Comparison of ENCODE assay signal across 1 cellular context in the genomic region with DNA sequence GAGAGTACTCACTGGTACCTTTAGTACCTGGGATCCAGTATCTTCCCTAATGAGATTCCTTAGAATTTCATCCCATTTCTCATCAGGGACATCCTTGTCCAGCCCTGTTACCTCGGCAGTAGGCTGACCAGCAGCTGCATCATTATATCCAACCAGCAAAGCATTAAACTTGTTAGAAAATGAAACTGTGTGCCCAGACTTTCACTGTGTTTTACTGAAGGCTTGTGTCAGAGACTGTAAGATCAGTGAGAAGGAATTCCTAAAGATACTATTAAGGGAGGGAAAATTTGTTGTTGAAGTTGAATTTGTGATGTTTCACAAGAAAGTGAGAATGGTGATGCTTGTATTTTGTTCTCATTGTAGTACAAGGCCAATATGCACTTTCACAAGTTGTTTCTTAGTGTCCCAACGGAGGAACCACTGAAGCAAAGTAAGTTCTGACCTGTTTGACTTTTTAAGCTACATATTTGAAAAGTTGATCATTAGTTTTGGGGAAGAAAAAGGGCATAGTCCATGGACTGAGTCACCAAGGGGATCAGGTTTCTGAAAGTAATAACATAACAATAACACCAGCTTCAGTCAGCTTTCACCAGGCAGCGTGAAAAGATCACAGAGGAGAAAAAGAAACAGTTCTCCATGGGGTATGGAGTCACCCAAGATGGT.
A peak's percentile ranks its signal among the peaks of the same experiment; 100 is the strongest.
TF ChIP-seq lines count a peak whose summit lies in the region.

No MANE protein-coding gene starts in this region.

TF ChIP-seq in HepG2, 621 proteins besides CTCF, POLR2A, EP300 and RAD21 (continued from another document and continues in another):
- TF ChIP-seq, protein P1, sequence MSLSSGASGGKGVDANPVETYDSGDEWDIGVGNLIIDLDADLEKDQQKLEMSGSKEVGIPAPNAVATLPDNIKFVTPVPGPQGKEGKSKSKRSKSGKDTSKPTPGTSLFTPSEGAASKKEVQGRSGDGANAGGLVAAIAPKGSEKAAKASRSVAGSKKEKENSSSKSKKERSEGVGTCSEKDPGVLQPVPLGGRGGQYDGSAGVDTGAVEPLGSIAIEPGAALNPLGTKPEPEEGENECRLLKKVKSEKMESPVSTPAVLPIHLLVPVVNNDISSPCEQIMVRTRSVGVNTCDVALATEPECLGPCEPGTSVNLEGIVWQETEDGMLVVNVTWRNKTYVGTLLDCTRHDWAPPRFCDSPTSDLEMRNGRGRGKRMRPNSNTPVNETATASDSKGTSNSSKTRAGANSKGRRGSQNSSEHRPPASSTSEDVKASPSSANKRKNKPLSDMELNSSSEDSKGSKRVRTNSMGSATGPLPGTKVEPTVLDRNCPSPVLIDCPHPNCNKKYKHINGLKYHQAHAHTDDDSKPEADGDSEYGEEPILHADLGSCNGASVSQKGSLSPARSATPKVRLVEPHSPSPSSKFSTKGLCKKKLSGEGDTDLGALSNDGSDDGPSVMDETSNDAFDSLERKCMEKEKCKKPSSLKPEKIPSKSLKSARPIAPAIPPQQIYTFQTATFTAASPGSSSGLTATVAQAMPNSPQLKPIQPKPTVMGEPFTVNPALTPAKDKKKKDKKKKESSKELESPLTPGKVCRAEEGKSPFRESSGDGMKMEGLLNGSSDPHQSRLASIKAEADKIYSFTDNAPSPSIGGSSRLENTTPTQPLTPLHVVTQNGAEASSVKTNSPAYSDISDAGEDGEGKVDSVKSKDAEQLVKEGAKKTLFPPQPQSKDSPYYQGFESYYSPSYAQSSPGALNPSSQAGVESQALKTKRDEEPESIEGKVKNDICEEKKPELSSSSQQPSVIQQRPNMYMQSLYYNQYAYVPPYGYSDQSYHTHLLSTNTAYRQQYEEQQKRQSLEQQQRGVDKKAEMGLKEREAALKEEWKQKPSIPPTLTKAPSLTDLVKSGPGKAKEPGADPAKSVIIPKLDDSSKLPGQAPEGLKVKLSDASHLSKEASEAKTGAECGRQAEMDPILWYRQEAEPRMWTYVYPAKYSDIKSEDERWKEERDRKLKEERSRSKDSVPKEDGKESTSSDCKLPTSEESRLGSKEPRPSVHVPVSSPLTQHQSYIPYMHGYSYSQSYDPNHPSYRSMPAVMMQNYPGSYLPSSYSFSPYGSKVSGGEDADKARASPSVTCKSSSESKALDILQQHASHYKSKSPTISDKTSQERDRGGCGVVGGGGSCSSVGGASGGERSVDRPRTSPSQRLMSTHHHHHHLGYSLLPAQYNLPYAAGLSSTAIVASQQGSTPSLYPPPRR (CRISPR knock-in tag; IDR thresholded peaks at IDR 0.05; ENCODE audit: borderline replicate concordance): no peak
- TF ChIP-seq ATF7 (IDR thresholded peaks at IDR 0.05) (0 out of 2 replicates have a peak, but pooled peaks have one; percentile 1), ATF7 (CRISPR knock-in tag; IDR thresholded peaks at IDR 0.05) (no peak), ZKSCAN5 (CRISPR knock-in tag; IDR thresholded peaks at IDR 0.05) (no peak), GABPB1 (CRISPR knock-in tag; IDR thresholded peaks at IDR 0.05) (no peak), HMGA1 (CRISPR knock-in tag; conservative IDR thresholded peaks at IDR 0.05) (no peak), ZNF382 (CRISPR knock-in tag; IDR thresholded peaks at IDR 0.05; ENCODE audit: borderline replicate concordance) (no peak), ZNF556 (CRISPR knock-in tag; IDR thresholded peaks at IDR 0.05; ENCODE audit: borderline replicate concordance) (no peak; the same call in 1 of the 2 replicates), ZFP36L1 (CRISPR knock-in tag; IDR thresholded peaks at IDR 0.05) (no peak), RORA (CRISPR knock-in tag; IDR thresholded peaks at IDR 0.05) (no peak), ZBTB3 (CRISPR knock-in tag; IDR thresholded peaks at IDR 0.05; ENCODE audit: borderline replicate concordance, low read depth) (no peak), ZNF549 (CRISPR knock-in tag; IDR thresholded peaks at IDR 0.05) (no peak), ZNF841 (CRISPR knock-in tag; IDR thresholded peaks at IDR 0.05; ENCODE audit: borderline replicate concordance) (no peak), NCOA2 (CRISPR knock-in tag; IDR thresholded peaks at IDR 0.05) (0 out of 2 replicates have a peak, but pooled peaks have one; percentile 19), ZFYVE20 (CRISPR knock-in tag; IDR thresholded peaks at IDR 0.05; ENCODE audit: borderline replicate concordance, low read depth) (no peak), HNF4G (IDR thresholded peaks at IDR 0.05; ENCODE audit: borderline replicate concordance, low read depth, low read length) (peak; percentile 34; the same call in 1 of the 2 replicates), HNF4G (CRISPR knock-in tag; IDR thresholded peaks at IDR 0.05; ENCODE audit: borderline replicate concordance, low read depth) (no peak), SOX5 (CRISPR knock-in tag; IDR thresholded peaks at IDR 0.05; ENCODE audit: borderline replicate concordance) (peak; percentile 54; the same call in 1 of the 2 replicates), ZNF772 (CRISPR knock-in tag; IDR thresholded peaks at IDR 0.05) (no peak), ZNF282 (IDR thresholded peaks at IDR 0.05; ENCODE audit: partially characterized antibody) (no peak), PRMT3 (CRISPR knock-in tag; IDR thresholded peaks at IDR 0.05; ENCODE audit: borderline replicate concordance, low read depth) (no peak), ZNF768 (CRISPR knock-in tag; IDR thresholded peaks at IDR 0.05) (no peak), IRF2 (CRISPR knock-in tag; IDR thresholded peaks at IDR 0.05) (peak; percentile 40; the same call in 1 of the 2 replicates), JUN (CRISPR knock-in tag; IDR thresholded peaks at IDR 0.05) (peak; percentile 80), ZNF83 (CRISPR knock-in tag; IDR thresholded peaks at IDR 0.05; ENCODE audit: borderline replicate concordance) (no peak), ZFP41 (CRISPR knock-in tag; IDR thresholded peaks at IDR 0.05; ENCODE audit: borderline replicate concordance) (no peak), NFE2 (CRISPR knock-in tag; IDR thresholded peaks at IDR 0.05) (no peak), NCOA5 (CRISPR knock-in tag; IDR thresholded peaks at IDR 0.05) (no peak), IKZF1 (IDR thresholded peaks at IDR 0.05) (no peak), REXO4 (CRISPR knock-in tag; IDR thresholded peaks at IDR 0.05; ENCODE audit: borderline replicate concordance) (no peak), SNRNP70 (IDR thresholded peaks at IDR 0.05; ENCODE audit: low read depth, low read length) (no peak), RARG (CRISPR knock-in tag; IDR thresholded peaks at IDR 0.05; ENCODE audit: low read depth) (no peak), ZNF564 (CRISPR knock-in tag; IDR thresholded peaks at IDR 0.05) (no peak), ZMAT3 (CRISPR knock-in tag; conservative IDR thresholded peaks at IDR 0.05) (no peak), KAT7 (CRISPR knock-in tag; IDR thresholded peaks at IDR 0.05; ENCODE audit: borderline replicate concordance) (no peak)
- TF ChIP-seq, protein P2, sequence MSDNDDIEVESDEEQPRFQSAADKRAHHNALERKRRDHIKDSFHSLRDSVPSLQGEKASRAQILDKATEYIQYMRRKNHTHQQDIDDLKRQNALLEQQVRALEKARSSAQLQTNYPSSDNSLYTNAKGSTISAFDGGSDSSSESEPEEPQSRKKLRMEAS (IDR thresholded peaks at IDR 0.05): 0 out of 2 replicates have a peak, but pooled peaks have one; percentile 20
- TF ChIP-seq, protein P3, sequence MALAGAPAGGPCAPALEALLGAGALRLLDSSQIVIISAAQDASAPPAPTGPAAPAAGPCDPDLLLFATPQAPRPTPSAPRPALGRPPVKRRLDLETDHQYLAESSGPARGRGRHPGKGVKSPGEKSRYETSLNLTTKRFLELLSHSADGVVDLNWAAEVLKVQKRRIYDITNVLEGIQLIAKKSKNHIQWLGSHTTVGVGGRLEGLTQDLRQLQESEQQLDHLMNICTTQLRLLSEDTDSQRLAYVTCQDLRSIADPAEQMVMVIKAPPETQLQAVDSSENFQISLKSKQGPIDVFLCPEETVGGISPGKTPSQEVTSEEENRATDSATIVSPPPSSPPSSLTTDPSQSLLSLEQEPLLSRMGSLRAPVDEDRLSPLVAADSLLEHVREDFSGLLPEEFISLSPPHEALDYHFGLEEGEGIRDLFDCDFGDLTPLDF (CRISPR knock-in tag; IDR thresholded peaks at IDR 0.05): no peak
- TF ChIP-seq, protein P4, sequence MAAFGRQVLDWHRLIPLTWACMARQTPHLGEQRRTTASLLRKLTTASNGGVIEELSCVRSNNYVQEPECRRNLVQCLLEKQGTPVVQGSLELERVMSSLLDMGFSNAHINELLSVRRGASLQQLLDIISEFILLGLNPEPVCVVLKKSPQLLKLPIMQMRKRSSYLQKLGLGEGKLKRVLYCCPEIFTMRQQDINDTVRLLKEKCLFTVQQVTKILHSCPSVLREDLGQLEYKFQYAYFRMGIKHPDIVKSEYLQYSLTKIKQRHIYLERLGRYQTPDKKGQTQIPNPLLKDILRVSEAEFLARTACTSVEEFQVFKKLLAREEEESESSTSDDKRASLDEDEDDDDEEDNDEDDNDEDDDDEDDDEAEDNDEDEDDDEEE (CRISPR knock-in tag; IDR thresholded peaks at IDR 0.05): no peak
- TF ChIP-seq, protein P5, sequence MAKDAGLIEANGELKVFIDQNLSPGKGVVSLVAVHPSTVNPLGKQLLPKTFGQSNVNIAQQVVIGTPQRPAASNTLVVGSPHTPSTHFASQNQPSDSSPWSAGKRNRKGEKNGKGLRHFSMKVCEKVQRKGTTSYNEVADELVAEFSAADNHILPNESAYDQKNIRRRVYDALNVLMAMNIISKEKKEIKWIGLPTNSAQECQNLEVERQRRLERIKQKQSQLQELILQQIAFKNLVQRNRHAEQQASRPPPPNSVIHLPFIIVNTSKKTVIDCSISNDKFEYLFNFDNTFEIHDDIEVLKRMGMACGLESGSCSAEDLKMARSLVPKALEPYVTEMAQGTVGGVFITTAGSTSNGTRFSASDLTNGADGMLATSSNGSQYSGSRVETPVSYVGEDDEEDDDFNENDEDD (CRISPR knock-in tag; IDR thresholded peaks at IDR 0.05; ENCODE audit: borderline replicate concordance): no peak
- TF ChIP-seq, protein P6, sequence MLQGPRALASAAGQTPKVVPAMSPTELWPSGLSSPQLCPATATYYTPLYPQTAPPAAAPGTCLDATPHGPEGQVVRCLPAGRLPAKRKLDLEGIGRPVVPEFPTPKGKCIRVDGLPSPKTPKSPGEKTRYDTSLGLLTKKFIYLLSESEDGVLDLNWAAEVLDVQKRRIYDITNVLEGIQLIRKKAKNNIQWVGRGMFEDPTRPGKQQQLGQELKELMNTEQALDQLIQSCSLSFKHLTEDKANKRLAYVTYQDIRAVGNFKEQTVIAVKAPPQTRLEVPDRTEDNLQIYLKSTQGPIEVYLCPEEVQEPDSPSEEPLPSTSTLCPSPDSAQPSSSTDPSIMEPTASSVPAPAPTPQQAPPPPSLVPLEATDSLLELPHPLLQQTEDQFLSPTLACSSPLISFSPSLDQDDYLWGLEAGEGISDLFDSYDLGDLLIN (CRISPR knock-in tag; IDR thresholded peaks at IDR 0.05; ENCODE audit: borderline replicate concordance): no peak
- TF ChIP-seq, protein P7, sequence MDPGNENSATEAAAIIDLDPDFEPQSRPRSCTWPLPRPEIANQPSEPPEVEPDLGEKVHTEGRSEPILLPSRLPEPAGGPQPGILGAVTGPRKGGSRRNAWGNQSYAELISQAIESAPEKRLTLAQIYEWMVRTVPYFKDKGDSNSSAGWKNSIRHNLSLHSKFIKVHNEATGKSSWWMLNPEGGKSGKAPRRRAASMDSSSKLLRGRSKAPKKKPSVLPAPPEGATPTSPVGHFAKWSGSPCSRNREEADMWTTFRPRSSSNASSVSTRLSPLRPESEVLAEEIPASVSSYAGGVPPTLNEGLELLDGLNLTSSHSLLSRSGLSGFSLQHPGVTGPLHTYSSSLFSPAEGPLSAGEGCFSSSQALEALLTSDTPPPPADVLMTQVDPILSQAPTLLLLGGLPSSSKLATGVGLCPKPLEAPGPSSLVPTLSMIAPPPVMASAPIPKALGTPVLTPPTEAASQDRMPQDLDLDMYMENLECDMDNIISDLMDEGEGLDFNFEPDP (CRISPR knock-in tag; conservative IDR thresholded peaks at IDR 0.05): no peak
- TF ChIP-seq, protein P8, sequence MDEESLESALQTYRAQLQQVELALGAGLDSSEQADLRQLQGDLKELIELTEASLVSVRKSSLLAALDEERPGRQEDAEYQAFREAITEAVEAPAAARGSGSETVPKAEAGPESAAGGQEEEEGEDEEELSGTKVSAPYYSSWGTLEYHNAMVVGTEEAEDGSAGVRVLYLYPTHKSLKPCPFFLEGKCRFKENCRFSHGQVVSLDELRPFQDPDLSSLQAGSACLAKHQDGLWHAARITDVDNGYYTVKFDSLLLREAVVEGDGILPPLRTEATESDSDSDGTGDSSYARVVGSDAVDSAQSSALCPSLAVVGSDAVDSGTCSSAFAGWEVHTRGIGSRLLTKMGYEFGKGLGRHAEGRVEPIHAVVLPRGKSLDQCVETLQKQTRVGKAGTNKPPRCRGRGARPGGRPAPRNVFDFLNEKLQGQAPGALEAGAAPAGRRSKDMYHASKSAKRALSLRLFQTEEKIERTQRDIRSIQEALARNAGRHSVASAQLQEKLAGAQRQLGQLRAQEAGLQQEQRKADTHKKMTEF (CRISPR knock-in tag; IDR thresholded peaks at IDR 0.05): peak; percentile 41; the same call in 1 of the 2 replicates
- TF ChIP-seq, protein P9, sequence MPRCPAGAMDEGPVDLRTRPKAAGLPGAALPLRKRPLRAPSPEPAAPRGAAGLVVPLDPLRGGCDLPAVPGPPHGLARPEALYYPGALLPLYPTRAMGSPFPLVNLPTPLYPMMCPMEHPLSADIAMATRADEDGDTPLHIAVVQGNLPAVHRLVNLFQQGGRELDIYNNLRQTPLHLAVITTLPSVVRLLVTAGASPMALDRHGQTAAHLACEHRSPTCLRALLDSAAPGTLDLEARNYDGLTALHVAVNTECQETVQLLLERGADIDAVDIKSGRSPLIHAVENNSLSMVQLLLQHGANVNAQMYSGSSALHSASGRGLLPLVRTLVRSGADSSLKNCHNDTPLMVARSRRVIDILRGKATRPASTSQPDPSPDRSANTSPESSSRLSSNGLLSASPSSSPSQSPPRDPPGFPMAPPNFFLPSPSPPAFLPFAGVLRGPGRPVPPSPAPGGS (CRISPR knock-in tag; IDR thresholded peaks at IDR 0.05): no peak
- TF ChIP-seq, protein P10, sequence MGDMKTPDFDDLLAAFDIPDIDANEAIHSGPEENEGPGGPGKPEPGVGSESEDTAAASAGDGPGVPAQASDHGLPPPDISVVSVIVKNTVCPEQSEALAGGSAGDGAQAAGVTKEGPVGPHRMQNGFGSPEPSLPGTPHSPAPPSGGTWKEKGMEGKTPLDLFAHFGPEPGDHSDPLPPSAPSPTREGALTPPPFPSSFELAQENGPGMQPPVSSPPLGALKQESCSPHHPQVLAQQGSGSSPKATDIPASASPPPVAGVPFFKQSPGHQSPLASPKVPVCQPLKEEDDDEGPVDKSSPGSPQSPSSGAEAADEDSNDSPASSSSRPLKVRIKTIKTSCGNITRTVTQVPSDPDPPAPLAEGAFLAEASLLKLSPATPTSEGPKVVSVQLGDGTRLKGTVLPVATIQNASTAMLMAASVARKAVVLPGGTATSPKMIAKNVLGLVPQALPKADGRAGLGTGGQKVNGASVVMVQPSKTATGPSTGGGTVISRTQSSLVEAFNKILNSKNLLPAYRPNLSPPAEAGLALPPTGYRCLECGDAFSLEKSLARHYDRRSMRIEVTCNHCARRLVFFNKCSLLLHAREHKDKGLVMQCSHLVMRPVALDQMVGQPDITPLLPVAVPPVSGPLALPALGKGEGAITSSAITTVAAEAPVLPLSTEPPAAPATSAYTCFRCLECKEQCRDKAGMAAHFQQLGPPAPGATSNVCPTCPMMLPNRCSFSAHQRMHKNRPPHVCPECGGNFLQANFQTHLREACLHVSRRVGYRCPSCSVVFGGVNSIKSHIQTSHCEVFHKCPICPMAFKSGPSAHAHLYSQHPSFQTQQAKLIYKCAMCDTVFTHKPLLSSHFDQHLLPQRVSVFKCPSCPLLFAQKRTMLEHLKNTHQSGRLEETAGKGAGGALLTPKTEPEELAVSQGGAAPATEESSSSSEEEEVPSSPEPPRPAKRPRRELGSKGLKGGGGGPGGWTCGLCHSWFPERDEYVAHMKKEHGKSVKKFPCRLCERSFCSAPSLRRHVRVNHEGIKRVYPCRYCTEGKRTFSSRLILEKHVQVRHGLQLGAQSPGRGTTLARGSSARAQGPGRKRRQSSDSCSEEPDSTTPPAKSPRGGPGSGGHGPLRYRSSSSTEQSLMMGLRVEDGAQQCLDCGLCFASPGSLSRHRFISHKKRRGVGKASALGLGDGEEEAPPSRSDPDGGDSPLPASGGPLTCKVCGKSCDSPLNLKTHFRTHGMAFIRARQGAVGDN (CRISPR knock-in tag; IDR thresholded peaks at IDR 0.05): no peak
